In genomic region chr12:93569656-93570551, GRCh38 we compare ENCODE assay signal across 8 cellular contexts. TPM values are rescaled to one million over a fixed set of nuclear protein-coding genes. Genes with fewer than 3 reads are reported as not detected.
DNase-seq lines count a peak whose midpoint lies in the region; ATAC-seq, FAIRE-seq and TF ChIP-seq lines count a peak whose summit lies in the region.

No MANE protein-coding gene starts in this region.

- H3K4me2 ChIP-seq in HepG2 (ENCODE audit: low read depth, low read length), result peak overlapping the region; percentile 97

- H3K4me1 Mint-ChIP-seq in activated CD4-positive, alpha-beta T cell treated with anti-CD3 and anti-CD28 coated beads, Interleukin-2, amount 10 ng/mL, durations not matched to agents 24 days and 14 days, result peaks cover 30% of the 10 kb centered on the region
- peaks cover 30% of the 10 kb centered on the region for H3K4me1 Mint-ChIP-seq in dendritic cell treated with granulocyte-macrophage colony-stimulating factor and Interleukin-4, amounts not matched to agents 40 ng/mL and 50 ng/mL, for 4 days (ENCODE audit: low read depth)

- no peak for TF ChIP-seq POLR2A in HepG2 (IDR thresholded peaks at IDR 0.05; ENCODE audit: insufficient read depth in 1 of 2, low read depth in 2 of 2, low read length in 2 of 2)

- peaks cover 14% of the 10 kb centered on the region for H3K27me3 Mint-ChIP-seq in activated CD4-positive, alpha-beta T cell treated with anti-CD3 and anti-CD28 coated beads, Interleukin-2, amount 10 ng/mL, durations not matched to agents 24 days and 14 days
- peaks cover 60% of the 10 kb centered on the region for H3K27me3 Mint-ChIP-seq in dendritic cell treated with granulocyte-macrophage colony-stimulating factor and Interleukin-4, amounts not matched to agents 40 ng/mL and 50 ng/mL, for 4 days

- peaks cover 31% of the 10 kb centered on the region for H3K36me3 Mint-ChIP-seq in activated CD4-positive, alpha-beta T cell treated with anti-CD3 and anti-CD28 coated beads, Interleukin-2, amount 10 ng/mL, durations not matched to agents 24 days and 14 days (ENCODE audit: low read depth)
- peaks cover 20% of the 10 kb centered on the region for H3K36me3 Mint-ChIP-seq in dendritic cell treated with granulocyte-macrophage colony-stimulating factor and Interleukin-4, amounts not matched to agents 40 ng/mL and 50 ng/mL, for 4 days (ENCODE audit: low read depth)

- under 1% methylated on average over 33 of the region's 60 CpGs for WGBS in HepG2 (ENCODE audit: low lambda C conversion rate)

- no peak overlapping the region for H2AFZ ChIP-seq in HepG2 (ENCODE audit: low read length)

- intact Hi-C loops in activated CD4-positive, alpha-beta T cell treated with anti-CD3 and anti-CD28 coated beads, Interleukin-2, amount 10 ng/mL, durations not matched to agents 24 days and 14 days (cut with micrococcal nuclease), result loop anchor here (1.0 to 5.0 kb wide), 12 partner anchors 67 to 892 kb away; partner anchors contain the start of genes CRADD and EEA1
- intact Hi-C loops in dendritic cell treated with granulocyte-macrophage colony-stimulating factor and Interleukin-4, amounts not matched to agents 40 ng/mL and 50 ng/mL, for 4 days (cut with micrococcal nuclease), result loop anchor here (1.0 to 10.0 kb wide), 8 partner anchors 67 to 645 kb away; partner anchors contain the start of genes CRADD and EEA1
- intact Hi-C loops in HepG2 (cut with micrococcal nuclease; ENCODE audit: unreplicated experiment), result loop anchor here (1.0 to 5.0 kb wide), 5 partner anchors 93 to 532 kb away; partner anchors contain the start of gene CRADD

- BruUV-seq in HepG2 (replicated peaks; lab: Mats Ljungman, UMichigan), result no TSS peak

- H3K36me3 ChIP-seq in HepG2 (replicated peaks in 1 of 2; ENCODE audit: control insufficient read depth in 1 of 2, insufficient read depth in 2 of 2, low read length in 2 of 2), result no peaks in the 10 kb centered on the region

- peaks cover 3 to 24% of the 10 kb centered on the region in 2 experiments; a peak in 4 of 5 replicates for H3K27me3 ChIP-seq in HepG2 (ENCODE audit: control insufficient read depth in 1 of 2, insufficient read depth in 2 of 2, low read length in 2 of 2)

- in situ Hi-C loops in HepG2 (cut with HindIII; ENCODE audit: extremely low pct_ligation_motif_present, low pct_unique_long_range_greater_than_20kb), result loop anchor here (5.0 to 10.0 kb wide), 3 partner anchors 65 to 532 kb away; no protein-coding TSS in a partner anchor

- TF ChIP-seq RAD21 in HepG2 (CRISPR knock-in tag; IDR thresholded peaks at IDR 0.05), result peak; percentile 59

- CTCF ChIA-PET in HepG2 (lab: Yijun Ruan, JAX; ENCODE audit: low intra/inter-chr PET ratio, low total read pairs), result interaction anchor here (0.8 to 1.6 kb wide), 5 partner anchors 67 to 532 kb away, joined by 3 to 5 read pairs (median 4); no protein-coding TSS in a partner anchor

- peak overlapping the region; percentile 64 to 81 (median 71) for H3K4me3 ChIP-seq in HepG2 (replicated peaks in 1 of 3; ENCODE audit: insufficient read depth in 1 of 3, low read depth in 2 of 3, low read length in 3 of 3)

- POLR2A ChIA-PET in HepG2 (lab: Yijun Ruan, JAX), result interaction anchor here (1.1 to 1.3 kb wide), 3 partner anchors 42 to 532 kb away, joined by 3 to 7 read pairs (median 3); partner anchors contain the start of gene CRADD

- peak; percentile 37 for ATAC-seq in HG02973 (IDR thresholded peaks at IDR 0.05; ENCODE audit: unreplicated experiment)
- peak; percentile 62 for ATAC-seq in HepG2

- peak; percentile 69 for DNase-seq in NK-92 treated with Interleukin-12 subunit alpha and Interleukin-12 subunit beta, amount 100 ng/mL, for 24 hours (lab: John Stamatoyannopoulos, UW)
- DNase-seq in NK-92 (lab: John Stamatoyannopoulos, UW; ENCODE audit: unreplicated experiment) (no peak), NCI-H345 (lab: John Stamatoyannopoulos, UW) (peak; percentile 78), HepG2 (ENCODE audit: low spot score) (peak; percentile 80)
- peak; percentile 92 for DNase-seq in activated CD4-positive, alpha-beta T cell treated with anti-CD3 and anti-CD28 coated beads, Interleukin-2, amount 10 ng/mL, durations not matched to agents 24 days and 14 days
- peak; percentile 65 for DNase-seq in stimulated activated CD4-positive, alpha-beta T cell treated with anti-CD3 and anti-CD28 coated beads, Interleukin-2, amount 100 ng/mL, for 4 hours (ENCODE audit: low read depth)

- peak; percentile 63 for FAIRE-seq in HepG2 (lab: Jason Lieb, UNC)

- H3K4me1 ChIP-seq in HepG2 (ENCODE audit: insufficient read depth, low read length), result peaks cover 24% of the 10 kb centered on the region

- no peaks in the 10 kb centered on the region for H3K9me3 Mint-ChIP-seq in activated CD4-positive, alpha-beta T cell treated with anti-CD3 and anti-CD28 coated beads, Interleukin-2, amount 10 ng/mL, durations not matched to agents 24 days and 14 days
- H3K9me3 Mint-ChIP-seq in dendritic cell treated with granulocyte-macrophage colony-stimulating factor and Interleukin-4, amounts not matched to agents 40 ng/mL and 50 ng/mL, for 4 days, result no peaks in the 10 kb centered on the region

- TF ChIP-seq CTCF in HepG2 (CRISPR knock-in tag; IDR thresholded peaks at IDR 0.05), result peak; percentile 77

- H3K9ac ChIP-seq in HepG2 (ENCODE audit: insufficient read depth, low read depth, low read length), result peak overlapping the region; percentile 55

- no peaks in the 10 kb centered on the region for H4K20me1 ChIP-seq in HepG2 (ENCODE audit: insufficient read depth, low read length)

- H3K4me3 Mint-ChIP-seq in activated CD4-positive, alpha-beta T cell treated with anti-CD3 and anti-CD28 coated beads, Interleukin-2, amount 10 ng/mL, durations not matched to agents 24 days and 14 days, result peak overlapping the region; percentile 80
- peak overlapping the region; percentile 86 for H3K4me3 Mint-ChIP-seq in dendritic cell treated with granulocyte-macrophage colony-stimulating factor and Interleukin-4, amounts not matched to agents 40 ng/mL and 50 ng/mL, for 4 days

- H3K9me3 ChIP-seq in HepG2 (ENCODE audit: low read length), result no peaks in the 10 kb centered on the region

- TF ChIP-seq EP300 in HepG2 (IDR thresholded peaks at IDR 0.05; ENCODE audit: low read depth in 2 of 2, low read length in 2 of 2) (peak in 1 of 2 experiments; percentile 31; a peak in 2 of 4 replicates), HepG2 (CRISPR knock-in tag; IDR thresholded peaks at IDR 0.05; ENCODE audit: borderline replicate concordance) (no peak)

- peak overlapping the region; percentile 86 for H3K27ac Mint-ChIP-seq in activated CD4-positive, alpha-beta T cell treated with anti-CD3 and anti-CD28 coated beads, Interleukin-2, amount 10 ng/mL, durations not matched to agents 24 days and 14 days
- peak overlapping the region; percentile 93 for H3K27ac Mint-ChIP-seq in dendritic cell treated with granulocyte-macrophage colony-stimulating factor and Interleukin-4, amounts not matched to agents 40 ng/mL and 50 ng/mL, for 4 days

- H3K79me2 ChIP-seq in HepG2 (ENCODE audit: insufficient read depth, low read length), result no peaks in the 10 kb centered on the region

- H3K27ac ChIP-seq in HepG2 (ENCODE audit: extremely low read length, insufficient read depth, low read length), result no peak overlapping the region

TF ChIP-seq in HepG2, 621 proteins besides CTCF, POLR2A, EP300 and RAD21 (continues in another document):
- TF ChIP-seq AGO1 (IDR thresholded peaks at IDR 0.05; ENCODE audit: low read depth, low read length, poor library complexity, severe bottlenecking) (no peak), ZSCAN21 (CRISPR knock-in tag; IDR thresholded peaks at IDR 0.05; ENCODE audit: borderline replicate concordance) (no peak; the same call in 1 of the 2 replicates)

RNA-seq across cellular contexts. Expression of gene SOCS2, which starts 2.6 kb away (rescaled TPM):
- 11.5 and 16.5 TPM in 2 replicates for total RNA-seq in activated CD4-positive, alpha-beta T cell treated with anti-CD3 and anti-CD28 coated beads, Interleukin-2, amount 10 ng/mL, durations not matched to agents 24 days and 14 days
- total RNA-seq in HepG2 (2016; rRNA removed; fragmentation: Illumina TruSeq; extraction: Trizol), result 1.5 and 2.4 TPM in 2 replicates
- 0.53 and 0.61 TPM in 2 replicates for total RNA-seq in HepG2 (2016; cell fraction: cytosol; rRNA removed; fragmentation: Illumina TruSeq; extraction: Trizol; ENCODE audit: low read depth)
- total RNA-seq in HepG2 (2016; cell fraction: insoluble cytoplasmic fraction; rRNA removed; fragmentation: Illumina TruSeq; extraction: Trizol), result 1.4 and 1.9 TPM in 2 replicates
- 1.4 and 2.1 TPM in 2 replicates for total RNA-seq in HepG2 (2016; cell fraction: membrane; rRNA removed; fragmentation: Illumina TruSeq; extraction: Trizol)
- 3.1 and 4.0 TPM in 2 replicates for total RNA-seq in HepG2 (2016; cell fraction: nucleus; rRNA removed; fragmentation: Illumina TruSeq; extraction: Trizol)
- polyA plus RNA-seq in HepG2 (2011; rRNA removed), result 0.62 and 0.89 TPM in 2 replicates
- polyA plus RNA-seq in HepG2 (2011; cell fraction: cytosol; rRNA removed), result 0.51 and 0.54 TPM in 2 replicates
- 1.6 and 1.9 TPM in 2 replicates for polyA plus RNA-seq in HepG2 (2011; cell fraction: nucleus; rRNA removed)
- 0.39 and 0.57 TPM in 2 replicates for polyA plus RNA-seq in HepG2 (2012)
- 0.50 and 0.75 TPM in 2 replicates for polyA plus RNA-seq in HepG2 (2016; cell fraction: cytosol; fragmentation: Illumina TruSeq; extraction: Trizol; ENCODE audit: low read depth)
- 2.4 and 2.5 TPM in 2 replicates for polyA plus RNA-seq in HepG2 (2016; cell fraction: insoluble cytoplasmic fraction; fragmentation: Illumina TruSeq; extraction: Trizol; ENCODE audit: low read depth)
- polyA plus RNA-seq in HepG2 (2016; cell fraction: membrane; fragmentation: Illumina TruSeq; extraction: Trizol; ENCODE audit: low read depth), result 2.0 and 2.7 TPM in 2 replicates
- 4.5 and 5.6 TPM in 2 replicates for polyA plus RNA-seq in HepG2 (2016; cell fraction: nucleus; fragmentation: Illumina TruSeq; extraction: Trizol; ENCODE audit: insufficient read depth, low read depth)
- 0.60 and 0.96 TPM in 2 replicates for polyA minus RNA-seq in HepG2 (2011; rRNA and poly(A)+ RNA removed; ENCODE audit: low replicate concordance)
- 1.2 TPM in 1 of 2 replicates, not detected in the other for polyA minus RNA-seq in HepG2 (2011; cell fraction: cytosol; rRNA and poly(A)+ RNA removed)
- polyA minus RNA-seq in HepG2 (2011; cell fraction: nucleus; rRNA and poly(A)+ RNA removed), result 1.8 and 1.9 TPM in 2 replicates
